ENCODE assay signal across 13 cellular contexts in genomic region chr20:57476073-57476526, GRCh38. TPM values are rescaled to one million over a fixed set of nuclear protein-coding genes. Genes with fewer than 3 reads are reported as not detected.
A peak's percentile ranks its signal among the peaks of the same experiment; 100 is the strongest.
DNase-seq lines count a peak whose midpoint lies in the region; ATAC-seq and TF ChIP-seq lines count a peak whose summit lies in the region.
"Had no signal": no experiment of that assay in that cellular context is flagged by ENCODE, and none has a peak within 500 bp of the region (broad histone marks: within the 10 kb centered on the region; RNA-seq: fewer than 3 reads in every experiment).

No MANE protein-coding gene starts in this region.

- no peak overlapping the region for H3K4me3 ChIP-seq in RWPE2 (ENCODE audit: severe bottlenecking)

- ATAC-seq in HG02973 (IDR thresholded peaks at IDR 0.05; ENCODE audit: unreplicated experiment) (peak; percentile 38), RWPE2 (ENCODE audit: low read depth) (no peak), HG03521 (IDR thresholded peaks at IDR 0.05; ENCODE audit: unreplicated experiment) (no peak)

- no peak for TF ChIP-seq CTCF in RWPE2 (IDR thresholded peaks at IDR 0.05; ENCODE audit: poor library complexity, severe bottlenecking)

- DNase-seq in NK-92 treated with Interleukin-12 subunit alpha and Interleukin-12 subunit beta, amount 100 ng/mL, for 24 hours (lab: John Stamatoyannopoulos, UW) = peak; percentile 80
- DNase-seq in NK-92 (lab: John Stamatoyannopoulos, UW; ENCODE audit: unreplicated experiment) (no peak), RWPE2 (ENCODE audit: low spot score) (peak; percentile 50), pulmonary artery endothelial cell (ENCODE audit: low read depth, low spot score) (peak; percentile 13), AG08395 (ENCODE audit: low spot score) (no peak), NCI-H1417 treated with DMSO at 0.1 percent for 48 hours (lab: John Stamatoyannopoulos, UW) (no peak)
- DNase-seq: activated CD4-positive, alpha-beta memory T cell treated with anti-CD3 and anti-CD28 coated beads for 36 hours; NCI-H82 had no signal

- no peak overlapping the region for H3K27ac ChIP-seq in RWPE2 (ENCODE audit: poor library complexity, severe bottlenecking)
- H3K27ac ChIP-seq: 22Rv1 had no signal

- H3K4me1 ChIP-seq in RWPE2 (ENCODE audit: insufficient read depth, poor library complexity, severe bottlenecking) = no peaks in the 10 kb centered on the region

- H3K9me3 ChIP-seq in RWPE2 (ENCODE audit: severe bottlenecking) = peaks cover 3% of the 10 kb centered on the region

- peaks cover 40% of the 10 kb centered on the region for H3K27me3 ChIP-seq in RWPE2 (ENCODE audit: insufficient read depth, poor library complexity, severe bottlenecking)

- no peaks in the 10 kb centered on the region for H3K36me3 ChIP-seq in RWPE2 (ENCODE audit: low read depth)

RNA-seq across cellular contexts. Expression of gene CTCFL, which starts 48.8 kb away (rescaled TPM):
- not detected in 2 replicates for total RNA-seq in pulmonary artery endothelial cell
- total RNA-seq: activated CD4-positive, alpha-beta memory T cell treated with anti-CD3 and anti-CD28 coated beads for 36 hours; chondrocyte; ureter had no signal

Comparison
In these comparisons a context has a peak if more than half of its experiments do, and no peak if none do; other contexts are left out.
1. DNase-seq: peak in NK-92 treated with Interleukin-12 subunit alpha and Interleukin-12 subunit beta, amount 100 ng/mL, for 24 hours (single experiment), RWPE2 (single experiment) and pulmonary artery endothelial cell (single experiment); none in NK-92 (single experiment), AG08395 (single experiment) and NCI-H1417 treated with DMSO at 0.1 percent for 48 hours (single experiment).